Comparison of ENCODE assay signal across 1 cellular context in the genomic region with DNA sequence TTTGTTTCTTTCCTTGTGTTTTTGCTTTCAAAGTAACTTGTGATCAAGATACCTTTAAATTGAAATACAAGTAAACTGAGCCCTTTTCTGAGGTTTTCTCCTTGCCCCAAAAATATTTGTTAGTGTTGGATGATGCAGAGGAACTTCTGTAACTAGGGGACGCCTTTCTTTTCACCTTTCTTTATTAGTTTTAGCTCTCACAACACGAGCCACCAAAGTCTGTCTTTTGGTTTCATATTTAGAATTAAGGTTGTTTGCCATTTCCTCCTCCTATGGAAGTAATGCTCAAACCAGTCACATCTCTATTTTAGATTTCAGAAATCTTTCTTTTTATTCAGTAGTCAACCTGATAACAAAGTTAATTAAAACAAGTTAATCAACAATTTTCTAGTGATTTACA.
TF ChIP-seq lines count a peak whose summit lies in the region.

No MANE protein-coding gene starts in this region.

TF ChIP-seq in SK-N-SH, 30 proteins besides CTCF, POLR2A, EP300 and RAD21 (continued from another document):
- TF ChIP-seq, protein P1, sequence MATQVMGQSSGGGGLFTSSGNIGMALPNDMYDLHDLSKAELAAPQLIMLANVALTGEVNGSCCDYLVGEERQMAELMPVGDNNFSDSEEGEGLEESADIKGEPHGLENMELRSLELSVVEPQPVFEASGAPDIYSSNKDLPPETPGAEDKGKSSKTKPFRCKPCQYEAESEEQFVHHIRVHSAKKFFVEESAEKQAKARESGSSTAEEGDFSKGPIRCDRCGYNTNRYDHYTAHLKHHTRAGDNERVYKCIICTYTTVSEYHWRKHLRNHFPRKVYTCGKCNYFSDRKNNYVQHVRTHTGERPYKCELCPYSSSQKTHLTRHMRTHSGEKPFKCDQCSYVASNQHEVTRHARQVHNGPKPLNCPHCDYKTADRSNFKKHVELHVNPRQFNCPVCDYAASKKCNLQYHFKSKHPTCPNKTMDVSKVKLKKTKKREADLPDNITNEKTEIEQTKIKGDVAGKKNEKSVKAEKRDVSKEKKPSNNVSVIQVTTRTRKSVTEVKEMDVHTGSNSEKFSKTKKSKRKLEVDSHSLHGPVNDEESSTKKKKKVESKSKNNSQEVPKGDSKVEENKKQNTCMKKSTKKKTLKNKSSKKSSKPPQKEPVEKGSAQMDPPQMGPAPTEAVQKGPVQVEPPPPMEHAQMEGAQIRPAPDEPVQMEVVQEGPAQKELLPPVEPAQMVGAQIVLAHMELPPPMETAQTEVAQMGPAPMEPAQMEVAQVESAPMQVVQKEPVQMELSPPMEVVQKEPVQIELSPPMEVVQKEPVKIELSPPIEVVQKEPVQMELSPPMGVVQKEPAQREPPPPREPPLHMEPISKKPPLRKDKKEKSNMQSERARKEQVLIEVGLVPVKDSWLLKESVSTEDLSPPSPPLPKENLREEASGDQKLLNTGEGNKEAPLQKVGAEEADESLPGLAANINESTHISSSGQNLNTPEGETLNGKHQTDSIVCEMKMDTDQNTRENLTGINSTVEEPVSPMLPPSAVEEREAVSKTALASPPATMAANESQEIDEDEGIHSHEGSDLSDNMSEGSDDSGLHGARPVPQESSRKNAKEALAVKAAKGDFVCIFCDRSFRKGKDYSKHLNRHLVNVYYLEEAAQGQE (IDR thresholded peaks at IDR 0.05; ENCODE audit: low read depth, low read length), result no peak
- no peak for TF ChIP-seq TEAD4 (IDR thresholded peaks at IDR 0.05; ENCODE audit: borderline replicate concordance, insufficient read depth)
- no peak for TF ChIP-seq JUND (IDR thresholded peaks at IDR 0.05)
- no peak for TF ChIP-seq IRF3 (IDR thresholded peaks at IDR 0.05; ENCODE audit: low read depth, low read length)
- no peak for TF ChIP-seq FOXJ3 (CRISPR knock-in tag; IDR thresholded peaks at IDR 0.05)
- no peak for TF ChIP-seq FOSL2 (IDR thresholded peaks at IDR 0.05; ENCODE audit: borderline replicate concordance, low read depth)
- TF ChIP-seq RFX5 (IDR thresholded peaks at IDR 0.05; ENCODE audit: low read length), result no peak
